23 cellular contexts compared by ENCODE assay signal in genomic region chr11:117629146-117629545, GRCh38.
DNase-seq lines count a peak whose midpoint lies in the region; ATAC-seq and TF ChIP-seq lines count a peak whose summit lies in the region.
"Had no signal": no experiment of that assay in that cellular context is flagged by ENCODE, and none has a peak within 500 bp of the region (broad histone marks: within the 10 kb centered on the region; RNA-seq: fewer than 3 reads in every experiment).

No MANE protein-coding gene starts in this region.

- H3K27me3 ChIP-seq in foreskin keratinocyte: no peaks in the 10 kb centered on the region
- H3K27me3 ChIP-seq: BE2C; BLaER1 treated with 17β-estradiol and CSF1 and Interleukin-3, amounts not matched to agents 10 nM and 100 nM had no signal

- peaks cover 2% of the 10 kb centered on the region for H3K9me3 Mint-ChIP-seq in glutamatergic neuron (ENCODE audit: unreplicated experiment)
- no peaks in the 10 kb centered on the region for H3K9me3 Mint-ChIP-seq in stimulated activated effector memory CD8-positive, alpha-beta T cell treated with anti-CD3 and anti-CD28 coated beads, Interleukin-12 subunit alpha, Interleukin-12 subunit beta, amount 100 ng/mL, for 72 hours
- H3K9me3 Mint-ChIP-seq: CD14-positive monocyte; CD4-positive, alpha-beta T cell; CD8-positive, alpha-beta memory T cell; H9 had no signal

- peaks cover 2% of the 10 kb centered on the region for H3K4me1 Mint-ChIP-seq in glutamatergic neuron (ENCODE audit: low read depth, unreplicated experiment)
- H3K4me1 Mint-ChIP-seq in stimulated activated effector memory CD8-positive, alpha-beta T cell treated with anti-CD3 and anti-CD28 coated beads, Interleukin-12 subunit alpha, Interleukin-12 subunit beta, amount 100 ng/mL, for 72 hours: no peaks in the 10 kb centered on the region
- H3K4me1 Mint-ChIP-seq: CD14-positive monocyte; CD8-positive, alpha-beta memory T cell had no signal

- H3K4me1 ChIP-seq in foreskin keratinocyte: no peaks in the 10 kb centered on the region
- H3K4me1 ChIP-seq: A549 had no signal

- no peak overlapping the region for H3K4me3 Mint-ChIP-seq in glutamatergic neuron (ENCODE audit: unreplicated experiment)
- H3K4me3 Mint-ChIP-seq in stimulated activated effector memory CD8-positive, alpha-beta T cell treated with anti-CD3 and anti-CD28 coated beads, Interleukin-12 subunit alpha, Interleukin-12 subunit beta, amount 100 ng/mL, for 72 hours: no peak overlapping the region
- H3K4me3 Mint-ChIP-seq: CD14-positive monocyte; CD4-positive, alpha-beta T cell; CD8-positive, alpha-beta memory T cell; H9 had no signal

- DNase-seq in glutamatergic neuron (peak; percentile 3), posterior vena cava (ENCODE audit: low spot score) (peak; percentile 60), foreskin keratinocyte (no peak), UCSD-AML1 (lab: John Stamatoyannopoulos, UW; ENCODE audit: unreplicated experiment) (no peak)
- DNase-seq in stimulated activated effector memory CD8-positive, alpha-beta T cell treated with anti-CD3 and anti-CD28 coated beads, Interleukin-12 subunit alpha, Interleukin-12 subunit beta, amount 100 ng/mL, for 72 hours (ENCODE audit: low spot score in 2 of 2): no peak
- no peak for DNase-seq in activated CD8-positive, alpha-beta memory T cell treated with anti-CD3 and anti-CD28 coated beads, Interleukin-2, amount 50 U/mL, for 48 hours
- DNase-seq: 8988T; ACHN; AML-193; BE2C; CD4-positive, alpha-beta T cell; CD8-positive, alpha-beta memory T cell; DMS 273 treated with DMSO at 0.1 percent for 48 hours; DMS79; EL; GDM1; GM23248; H9 had no signal

- no peak overlapping the region for H3K27ac Mint-ChIP-seq in glutamatergic neuron (ENCODE audit: unreplicated experiment)
- peak overlapping the region; percentile 15 for H3K27ac Mint-ChIP-seq in stimulated activated effector memory CD8-positive, alpha-beta T cell treated with anti-CD3 and anti-CD28 coated beads, Interleukin-12 subunit alpha, Interleukin-12 subunit beta, amount 100 ng/mL, for 72 hours
- H3K27ac Mint-ChIP-seq: CD14-positive monocyte; CD4-positive, alpha-beta T cell; CD8-positive, alpha-beta memory T cell had no signal

- intact Hi-C loops in posterior vena cava (cut with DNase I): no loop called here

- TF ChIP-seq CTCF in glutamatergic neuron (IDR thresholded peaks at IDR 0.05; ENCODE audit: partially characterized antibody, unreplicated experiment) (no peak), foreskin keratinocyte (conservative IDR thresholded peaks at IDR 0.05) (no peak)

- peaks cover 14% of the 10 kb centered on the region for H3K27me3 Mint-ChIP-seq in glutamatergic neuron (ENCODE audit: unreplicated experiment)

- no peaks in the 10 kb centered on the region for H3K36me3 Mint-ChIP-seq in glutamatergic neuron (ENCODE audit: unreplicated experiment)
- no peaks in the 10 kb centered on the region for H3K36me3 Mint-ChIP-seq in stimulated activated effector memory CD8-positive, alpha-beta T cell treated with anti-CD3 and anti-CD28 coated beads, Interleukin-12 subunit alpha, Interleukin-12 subunit beta, amount 100 ng/mL, for 72 hours
- H3K36me3 Mint-ChIP-seq: CD14-positive monocyte; CD8-positive, alpha-beta memory T cell had no signal

- H3K27ac ChIP-seq in foreskin keratinocyte: no peak overlapping the region
- H3K27ac ChIP-seq: A549; BLaER1 treated with 17β-estradiol and CSF1 and Interleukin-3, amounts not matched to agents 10 nM and 100 nM; GM23248 had no signal

- ATAC-seq in stimulated activated effector memory CD8-positive, alpha-beta T cell treated with anti-CD3 and anti-CD28 coated beads, Interleukin-12 subunit alpha, Interleukin-12 subunit beta, amount 100 ng/mL, for 72 hours: no peak
- ATAC-seq in foreskin keratinocyte: no peak
- ATAC-seq: A549, GM12878, HCT116 had no signal

Comparison
In these comparisons a context has a peak if more than half of its experiments do, and no peak if none do; other contexts are left out.
1. DNase-seq: peak in glutamatergic neuron (single experiment) and posterior vena cava (single experiment); none in stimulated activated effector memory CD8-positive, alpha-beta T cell treated with anti-CD3 and anti-CD28 coated beads, Interleukin-12 subunit alpha, Interleukin-12 subunit beta, amount 100 ng/mL, for 72 hours (0 of 2), activated CD8-positive, alpha-beta memory T cell treated with anti-CD3 and anti-CD28 coated beads, Interleukin-2, amount 50 U/mL, for 48 hours (single experiment), foreskin keratinocyte (0 of 2) and UCSD-AML1 (single experiment).